Comparison of ENCODE assay signal across 34 cellular contexts in the genomic region with DNA sequence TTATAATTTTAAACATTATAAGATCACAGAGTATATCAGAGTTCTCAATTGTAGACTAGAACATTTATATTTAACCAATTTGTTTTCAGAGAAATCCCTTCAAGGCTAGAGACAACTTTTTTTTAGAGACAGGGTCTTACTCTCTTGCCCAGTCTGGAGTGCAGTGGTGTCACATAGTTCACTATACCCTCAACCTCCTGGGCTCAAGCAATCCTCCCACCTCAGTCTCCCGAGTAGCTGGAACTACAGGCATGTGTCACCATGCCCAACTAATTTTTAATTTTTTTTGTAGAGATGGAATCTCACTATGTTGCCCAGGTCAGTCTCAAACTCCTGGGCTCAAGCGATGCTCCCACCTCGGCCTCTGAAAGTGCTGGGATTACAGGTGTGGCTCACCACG. TPM values are rescaled to one million over a fixed set of nuclear protein-coding genes. Genes with fewer than 3 reads are reported as not detected.
"Had no signal": no experiment of that assay in that cellular context is flagged by ENCODE, and none has a peak within 500 bp of the region (broad histone marks: within the 10 kb centered on the region; RNA-seq: fewer than 3 reads in every experiment).

No MANE protein-coding gene starts in this region.

- DNase-seq: naive thymus-derived CD4-positive, alpha-beta T cell; natural killer cell; occipital lobe; ovary; posterior cingulate gyrus; retina; right lobe of liver; stimulated activated CD4-positive, alpha-beta T cell treated with anti-CD3 and anti-CD28 coated beads, Interleukin-15, amount 100 ng/mL, for 24 hours; stimulated activated CD4-positive, alpha-beta T cell treated with anti-CD3 and anti-CD28 coated beads, Interleukin-2, amount 100 ng/mL, for 24 hours; stimulated activated CD4-positive, alpha-beta T cell treated with anti-CD3 and anti-CD28 coated beads, Interleukin-2, amount 100 ng/mL, for 48 hours; stimulated activated CD4-positive, alpha-beta T cell treated with anti-CD3 and anti-CD28 coated beads, Interleukin-4, amount 100 ng/mL, for 24 hours; stimulated activated naive B cell treated with anti-CD40 and anti-IgM and Interleukin-4, amounts not matched to agents 10 μg/mL and 1 μg/mL and 100 μg/mL, for 72 hours; stimulated activated naive CD4-positive, alpha-beta T cell treated with Interleukin-2 at 50 U/mL for 16 hours; stomach; thyroid gland; trophoblast cell; upper lobe of left lung had no signal

- H3K36me3 ChIP-seq: neural progenitor cell, ovary, right atrium auricular region, right lobe of liver, stomach, thoracic aorta, thyroid gland, tibial nerve, upper lobe of left lung, vagina had no signal

- H2AFZ ChIP-seq: neural progenitor cell, parathyroid adenoma had no signal

- H3K27ac ChIP-seq: neural progenitor cell, ovary, parathyroid adenoma, right atrium auricular region, right lobe of liver, skin epidermis, stomach, thoracic aorta, thyroid gland, tibial nerve, upper lobe of left lung, vagina had no signal

- H3K27me3 ChIP-seq: neural progenitor cell, ovary, right atrium auricular region, right lobe of liver, stomach, thyroid gland, tibial nerve, upper lobe of left lung, vagina had no signal

- H3K4me2 ChIP-seq: neural progenitor cell, smooth muscle cell had no signal

- FAIRE-seq: urothelium cell line had no signal

- H3K9me3 ChIP-seq: ovary, right atrium auricular region, right lobe of liver, stomach, thoracic aorta, thyroid gland, tibial nerve, upper lobe of left lung, vagina had no signal

- H3K4me3 ChIP-seq: neural progenitor cell, ovary, right atrium auricular region, right lobe of liver, skin epidermis, smooth muscle cell, stomach, thoracic aorta, thyroid gland, tibial nerve, upper lobe of left lung, vagina had no signal

- H3K79me2 ChIP-seq: parathyroid adenoma had no signal

- H3K4me1 ChIP-seq: neural progenitor cell, parathyroid adenoma, right atrium auricular region, right lobe of liver, stomach, thyroid gland, tibial nerve, upper lobe of left lung, vagina had no signal

- ATAC-seq: naive thymus-derived CD4-positive, alpha-beta T cell; natural killer cell; right lobe of liver; stimulated activated effector memory CD8-positive, alpha-beta T cell treated with anti-CD3 and anti-CD28 coated beads, Interleukin-12 subunit alpha, Interleukin-12 subunit beta, amount 100 ng/mL, for 72 hours; stimulated activated naive B cell treated with anti-CD40 and anti-IgM and Interleukin-4, amounts not matched to agents 10 μg/mL and 1 μg/mL and 100 μg/mL, for 72 hours had no signal

- H3K9ac ChIP-seq: neural progenitor cell, parathyroid adenoma had no signal

RNA-seq across cellular contexts. Expression of gene UCMA, which starts 15.3 kb away (rescaled TPM):
- total RNA-seq: naive thymus-derived CD4-positive, alpha-beta T cell; natural killer cell; occipital lobe; osteoblast; progenitor cell of endocrine pancreas; pulmonary artery endothelial cell; right atrium auricular region; right lobe of liver; smooth muscle cell; stomach; subcutaneous adipose tissue; temporal lobe; thoracic aorta; thyroid gland; tibial nerve; upper lobe of left lung; ureter; vagina had no signal
- polyA plus RNA-seq: naive thymus-derived CD4-positive, alpha-beta T cell; neural cell; smooth muscle cell; stomach had no signal
